ENCODE assay signal across 2 cellular contexts in the genomic region with DNA sequence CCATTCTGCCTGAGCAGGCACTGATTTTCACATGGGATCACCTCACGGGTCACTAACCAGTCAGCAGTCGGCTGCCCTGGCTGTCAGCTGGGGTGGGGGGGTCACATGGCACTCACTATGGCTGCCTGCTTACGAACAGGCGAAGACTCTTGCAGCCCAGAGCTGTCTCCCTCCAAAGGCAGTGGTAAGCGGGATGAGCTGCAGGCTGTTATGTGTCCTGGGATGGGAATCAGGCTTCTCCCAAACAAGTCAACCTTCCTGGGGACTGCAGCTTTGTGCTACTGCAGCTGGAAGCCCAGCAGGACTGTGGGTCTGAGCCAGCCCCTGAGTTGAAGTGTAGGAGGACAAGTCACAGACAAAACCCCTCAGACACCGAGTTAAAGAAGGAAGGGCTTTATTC.
TF ChIP-seq lines count a peak whose summit lies in the region.

No MANE protein-coding gene starts in this region.

TF ChIP-seq in SK-N-SH, 30 proteins besides CTCF, POLR2A, EP300 and RAD21 (continued from another document):
- TF ChIP-seq SMC3 (IDR thresholded peaks at IDR 0.05; ENCODE audit: low read depth, low read length): no peak
- no peak for TF ChIP-seq FOXM1 (IDR thresholded peaks at IDR 0.05; ENCODE audit: low read depth)

TF ChIP-seq in SK-N-SH treated with all-trans-retinoic acid at 6 μM for 48 hours, 23 proteins besides CTCF, POLR2A, EP300 and RAD21 (continued from another document):
- TF ChIP-seq, protein P1, sequence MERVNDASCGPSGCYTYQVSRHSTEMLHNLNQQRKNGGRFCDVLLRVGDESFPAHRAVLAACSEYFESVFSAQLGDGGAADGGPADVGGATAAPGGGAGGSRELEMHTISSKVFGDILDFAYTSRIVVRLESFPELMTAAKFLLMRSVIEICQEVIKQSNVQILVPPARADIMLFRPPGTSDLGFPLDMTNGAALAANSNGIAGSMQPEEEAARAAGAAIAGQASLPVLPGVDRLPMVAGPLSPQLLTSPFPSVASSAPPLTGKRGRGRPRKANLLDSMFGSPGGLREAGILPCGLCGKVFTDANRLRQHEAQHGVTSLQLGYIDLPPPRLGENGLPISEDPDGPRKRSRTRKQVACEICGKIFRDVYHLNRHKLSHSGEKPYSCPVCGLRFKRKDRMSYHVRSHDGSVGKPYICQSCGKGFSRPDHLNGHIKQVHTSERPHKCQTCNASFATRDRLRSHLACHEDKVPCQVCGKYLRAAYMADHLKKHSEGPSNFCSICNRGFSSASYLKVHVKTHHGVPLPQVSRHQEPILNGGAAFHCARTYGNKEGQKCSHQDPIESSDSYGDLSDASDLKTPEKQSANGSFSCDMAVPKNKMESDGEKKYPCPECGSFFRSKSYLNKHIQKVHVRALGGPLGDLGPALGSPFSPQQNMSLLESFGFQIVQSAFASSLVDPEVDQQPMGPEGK (CRISPR knock-in tag; IDR thresholded peaks at IDR 0.05; ENCODE audit: borderline replicate concordance): no peak
- TF ChIP-seq RARB (CRISPR knock-in tag; IDR thresholded peaks at IDR 0.05): no peak
- TF ChIP-seq OSR1 (CRISPR knock-in tag; IDR thresholded peaks at IDR 0.05): no peak
- TF ChIP-seq ZC3H10 (CRISPR knock-in tag; IDR thresholded peaks at IDR 0.05): no peak
- no peak for TF ChIP-seq ZNF70 (CRISPR knock-in tag; IDR thresholded peaks at IDR 0.05)
- no peak for TF ChIP-seq ZFP3 (CRISPR knock-in tag; IDR thresholded peaks at IDR 0.05)
- no peak for TF ChIP-seq ISL1 (CRISPR knock-in tag; IDR thresholded peaks at IDR 0.05)
- TF ChIP-seq BACH2 (CRISPR knock-in tag; IDR thresholded peaks at IDR 0.05; ENCODE audit: borderline replicate concordance): no peak
- TF ChIP-seq ESRRG (CRISPR knock-in tag; IDR thresholded peaks at IDR 0.05): no peak
